Comparison of ENCODE assay signal across 1 cellular context in the genomic region with DNA sequence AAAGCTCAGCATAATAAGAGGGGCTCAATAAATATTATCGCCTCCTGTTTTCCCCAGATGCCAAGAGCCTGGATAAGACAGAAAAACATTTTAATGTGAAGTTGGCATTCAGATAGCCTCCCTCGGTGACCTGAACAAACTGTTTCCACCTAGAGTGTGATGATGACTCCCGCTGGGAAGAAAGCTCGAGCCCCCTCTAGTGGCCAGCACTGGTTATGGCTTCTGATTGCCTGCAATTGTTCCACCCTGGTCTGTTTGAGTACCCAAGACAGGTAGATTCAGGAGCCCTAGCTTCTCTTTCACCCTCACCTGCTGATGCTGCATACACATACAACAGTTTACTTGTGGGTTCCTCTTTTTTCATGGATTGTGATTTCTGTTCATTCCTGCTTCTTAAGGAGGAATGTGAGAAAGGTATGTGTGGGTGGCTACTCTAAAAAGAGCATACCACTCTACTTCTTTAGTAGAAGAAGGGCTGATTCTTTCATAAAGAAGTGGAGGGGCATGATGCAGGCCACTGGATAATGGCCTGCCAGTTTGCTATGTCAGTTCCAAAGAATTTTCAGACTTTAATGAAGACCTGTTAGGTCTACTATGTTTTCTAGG.
TF ChIP-seq lines count a peak whose summit lies in the region.

No MANE protein-coding gene starts in this region.

TF ChIP-seq in HepG2, 621 proteins besides CTCF, POLR2A, EP300 and RAD21 (continued from another document and continues in another):
- TF ChIP-seq, protein P1, sequence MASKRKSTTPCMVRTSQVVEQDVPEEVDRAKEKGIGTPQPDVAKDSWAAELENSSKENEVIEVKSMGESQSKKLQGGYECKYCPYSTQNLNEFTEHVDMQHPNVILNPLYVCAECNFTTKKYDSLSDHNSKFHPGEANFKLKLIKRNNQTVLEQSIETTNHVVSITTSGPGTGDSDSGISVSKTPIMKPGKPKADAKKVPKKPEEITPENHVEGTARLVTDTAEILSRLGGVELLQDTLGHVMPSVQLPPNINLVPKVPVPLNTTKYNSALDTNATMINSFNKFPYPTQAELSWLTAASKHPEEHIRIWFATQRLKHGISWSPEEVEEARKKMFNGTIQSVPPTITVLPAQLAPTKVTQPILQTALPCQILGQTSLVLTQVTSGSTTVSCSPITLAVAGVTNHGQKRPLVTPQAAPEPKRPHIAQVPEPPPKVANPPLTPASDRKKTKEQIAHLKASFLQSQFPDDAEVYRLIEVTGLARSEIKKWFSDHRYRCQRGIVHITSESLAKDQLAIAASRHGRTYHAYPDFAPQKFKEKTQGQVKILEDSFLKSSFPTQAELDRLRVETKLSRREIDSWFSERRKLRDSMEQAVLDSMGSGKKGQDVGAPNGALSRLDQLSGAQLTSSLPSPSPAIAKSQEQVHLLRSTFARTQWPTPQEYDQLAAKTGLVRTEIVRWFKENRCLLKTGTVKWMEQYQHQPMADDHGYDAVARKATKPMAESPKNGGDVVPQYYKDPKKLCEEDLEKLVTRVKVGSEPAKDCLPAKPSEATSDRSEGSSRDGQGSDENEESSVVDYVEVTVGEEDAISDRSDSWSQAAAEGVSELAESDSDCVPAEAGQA (IDR thresholded peaks at IDR 0.05; ENCODE audit: low read depth) = no peak
- TF ChIP-seq, protein P1 (CRISPR knock-in tag; IDR thresholded peaks at IDR 0.05; ENCODE audit: borderline replicate concordance) = no peak
- TF ChIP-seq ZNF317 (CRISPR knock-in tag; IDR thresholded peaks at IDR 0.05) (no peak), RARA (CRISPR knock-in tag; IDR thresholded peaks at IDR 0.05) (no peak), MTA1 (CRISPR knock-in tag; IDR thresholded peaks at IDR 0.05; ENCODE audit: borderline replicate concordance) (no peak), HIVEP1 (CRISPR knock-in tag; IDR thresholded peaks at IDR 0.05) (no peak), ZKSCAN1 (IDR thresholded peaks at IDR 0.05; ENCODE audit: low read length) (no peak), SRF (IDR thresholded peaks at IDR 0.05; ENCODE audit: low read depth, low read length) (no peak), NAIF1 (CRISPR knock-in tag; IDR thresholded peaks at IDR 0.05; ENCODE audit: borderline replicate concordance) (no peak), SMC3 (IDR thresholded peaks at IDR 0.05; ENCODE audit: low read length) (peak; percentile 98), MYNN (CRISPR knock-in tag; IDR thresholded peaks at IDR 0.05; ENCODE audit: low read depth) (no peak), ZSCAN12 (CRISPR knock-in tag; IDR thresholded peaks at IDR 0.05) (no peak), GATA4 (IDR thresholded peaks at IDR 0.05; ENCODE audit: borderline replicate concordance, low read depth) (no peak), JUNB (CRISPR knock-in tag; IDR thresholded peaks at IDR 0.05; ENCODE audit: borderline replicate concordance) (no peak), PHF20 (CRISPR knock-in tag; IDR thresholded peaks at IDR 0.05) (no peak), PPARG (CRISPR knock-in tag; conservative IDR thresholded peaks at IDR 0.05) (0 out of 2 replicates have a peak, but pooled peaks have one; percentile 20), ZNF430 (CRISPR knock-in tag; IDR thresholded peaks at IDR 0.05) (no peak), SALL1 (CRISPR knock-in tag; IDR thresholded peaks at IDR 0.05) (0 out of 2 replicates have a peak, but pooled peaks have one; percentile 34)
- TF ChIP-seq, protein P2, sequence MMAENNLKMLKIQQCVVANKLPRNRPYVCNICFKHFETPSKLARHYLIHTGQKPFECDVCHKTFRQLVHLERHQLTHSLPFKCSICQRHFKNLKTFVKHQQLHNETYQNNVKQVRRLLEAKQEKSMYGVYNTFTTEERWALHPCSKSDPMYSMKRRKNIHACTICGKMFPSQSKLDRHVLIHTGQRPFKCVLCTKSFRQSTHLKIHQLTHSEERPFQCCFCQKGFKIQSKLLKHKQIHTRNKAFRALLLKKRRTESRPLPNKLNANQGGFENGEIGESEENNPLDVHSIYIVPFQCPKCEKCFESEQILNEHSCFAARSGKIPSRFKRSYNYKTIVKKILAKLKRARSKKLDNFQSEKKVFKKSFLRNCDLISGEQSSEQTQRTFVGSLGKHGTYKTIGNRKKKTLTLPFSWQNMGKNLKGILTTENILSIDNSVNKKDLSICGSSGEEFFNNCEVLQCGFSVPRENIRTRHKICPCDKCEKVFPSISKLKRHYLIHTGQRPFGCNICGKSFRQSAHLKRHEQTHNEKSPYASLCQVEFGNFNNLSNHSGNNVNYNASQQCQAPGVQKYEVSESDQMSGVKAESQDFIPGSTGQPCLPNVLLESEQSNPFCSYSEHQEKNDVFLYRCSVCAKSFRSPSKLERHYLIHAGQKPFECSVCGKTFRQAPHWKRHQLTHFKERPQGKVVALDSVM (CRISPR knock-in tag; IDR thresholded peaks at IDR 0.05) = no peak
- TF ChIP-seq, protein P3, sequence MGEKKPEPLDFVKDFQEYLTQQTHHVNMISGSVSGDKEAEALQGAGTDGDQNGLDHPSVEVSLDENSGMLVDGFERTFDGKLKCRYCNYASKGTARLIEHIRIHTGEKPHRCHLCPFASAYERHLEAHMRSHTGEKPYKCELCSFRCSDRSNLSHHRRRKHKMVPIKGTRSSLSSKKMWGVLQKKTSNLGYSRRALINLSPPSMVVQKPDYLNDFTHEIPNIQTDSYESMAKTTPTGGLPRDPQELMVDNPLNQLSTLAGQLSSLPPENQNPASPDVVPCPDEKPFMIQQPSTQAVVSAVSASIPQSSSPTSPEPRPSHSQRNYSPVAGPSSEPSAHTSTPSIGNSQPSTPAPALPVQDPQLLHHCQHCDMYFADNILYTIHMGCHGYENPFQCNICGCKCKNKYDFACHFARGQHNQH (CRISPR knock-in tag; IDR thresholded peaks at IDR 0.05) = peak; percentile 63; the same call in 1 of the 2 replicates
- TF ChIP-seq, protein P4, sequence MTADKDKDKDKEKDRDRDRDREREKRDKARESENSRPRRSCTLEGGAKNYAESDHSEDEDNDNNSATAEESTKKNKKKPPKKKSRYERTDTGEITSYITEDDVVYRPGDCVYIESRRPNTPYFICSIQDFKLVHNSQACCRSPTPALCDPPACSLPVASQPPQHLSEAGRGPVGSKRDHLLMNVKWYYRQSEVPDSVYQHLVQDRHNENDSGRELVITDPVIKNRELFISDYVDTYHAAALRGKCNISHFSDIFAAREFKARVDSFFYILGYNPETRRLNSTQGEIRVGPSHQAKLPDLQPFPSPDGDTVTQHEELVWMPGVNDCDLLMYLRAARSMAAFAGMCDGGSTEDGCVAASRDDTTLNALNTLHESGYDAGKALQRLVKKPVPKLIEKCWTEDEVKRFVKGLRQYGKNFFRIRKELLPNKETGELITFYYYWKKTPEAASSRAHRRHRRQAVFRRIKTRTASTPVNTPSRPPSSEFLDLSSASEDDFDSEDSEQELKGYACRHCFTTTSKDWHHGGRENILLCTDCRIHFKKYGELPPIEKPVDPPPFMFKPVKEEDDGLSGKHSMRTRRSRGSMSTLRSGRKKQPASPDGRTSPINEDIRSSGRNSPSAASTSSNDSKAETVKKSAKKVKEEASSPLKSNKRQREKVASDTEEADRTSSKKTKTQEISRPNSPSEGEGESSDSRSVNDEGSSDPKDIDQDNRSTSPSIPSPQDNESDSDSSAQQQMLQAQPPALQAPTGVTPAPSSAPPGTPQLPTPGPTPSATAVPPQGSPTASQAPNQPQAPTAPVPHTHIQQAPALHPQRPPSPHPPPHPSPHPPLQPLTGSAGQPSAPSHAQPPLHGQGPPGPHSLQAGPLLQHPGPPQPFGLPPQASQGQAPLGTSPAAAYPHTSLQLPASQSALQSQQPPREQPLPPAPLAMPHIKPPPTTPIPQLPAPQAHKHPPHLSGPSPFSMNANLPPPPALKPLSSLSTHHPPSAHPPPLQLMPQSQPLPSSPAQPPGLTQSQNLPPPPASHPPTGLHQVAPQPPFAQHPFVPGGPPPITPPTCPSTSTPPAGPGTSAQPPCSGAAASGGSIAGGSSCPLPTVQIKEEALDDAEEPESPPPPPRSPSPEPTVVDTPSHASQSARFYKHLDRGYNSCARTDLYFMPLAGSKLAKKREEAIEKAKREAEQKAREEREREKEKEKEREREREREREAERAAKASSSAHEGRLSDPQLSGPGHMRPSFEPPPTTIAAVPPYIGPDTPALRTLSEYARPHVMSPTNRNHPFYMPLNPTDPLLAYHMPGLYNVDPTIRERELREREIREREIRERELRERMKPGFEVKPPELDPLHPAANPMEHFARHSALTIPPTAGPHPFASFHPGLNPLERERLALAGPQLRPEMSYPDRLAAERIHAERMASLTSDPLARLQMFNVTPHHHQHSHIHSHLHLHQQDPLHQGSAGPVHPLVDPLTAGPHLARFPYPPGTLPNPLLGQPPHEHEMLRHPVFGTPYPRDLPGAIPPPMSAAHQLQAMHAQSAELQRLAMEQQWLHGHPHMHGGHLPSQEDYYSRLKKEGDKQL (CRISPR knock-in tag; IDR thresholded peaks at IDR 0.05; ENCODE audit: low read depth) = no peak
- TF ChIP-seq, protein P5, sequence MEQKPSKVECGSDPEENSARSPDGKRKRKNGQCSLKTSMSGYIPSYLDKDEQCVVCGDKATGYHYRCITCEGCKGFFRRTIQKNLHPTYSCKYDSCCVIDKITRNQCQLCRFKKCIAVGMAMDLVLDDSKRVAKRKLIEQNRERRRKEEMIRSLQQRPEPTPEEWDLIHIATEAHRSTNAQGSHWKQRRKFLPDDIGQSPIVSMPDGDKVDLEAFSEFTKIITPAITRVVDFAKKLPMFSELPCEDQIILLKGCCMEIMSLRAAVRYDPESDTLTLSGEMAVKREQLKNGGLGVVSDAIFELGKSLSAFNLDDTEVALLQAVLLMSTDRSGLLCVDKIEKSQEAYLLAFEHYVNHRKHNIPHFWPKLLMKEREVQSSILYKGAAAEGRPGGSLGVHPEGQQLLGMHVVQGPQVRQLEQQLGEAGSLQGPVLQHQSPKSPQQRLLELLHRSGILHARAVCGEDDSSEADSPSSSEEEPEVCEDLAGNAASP (CRISPR knock-in tag; IDR thresholded peaks at IDR 0.05; ENCODE audit: borderline replicate concordance) = peak; percentile 52; the same call in 1 of the 2 replicates
- TF ChIP-seq, protein P6, sequence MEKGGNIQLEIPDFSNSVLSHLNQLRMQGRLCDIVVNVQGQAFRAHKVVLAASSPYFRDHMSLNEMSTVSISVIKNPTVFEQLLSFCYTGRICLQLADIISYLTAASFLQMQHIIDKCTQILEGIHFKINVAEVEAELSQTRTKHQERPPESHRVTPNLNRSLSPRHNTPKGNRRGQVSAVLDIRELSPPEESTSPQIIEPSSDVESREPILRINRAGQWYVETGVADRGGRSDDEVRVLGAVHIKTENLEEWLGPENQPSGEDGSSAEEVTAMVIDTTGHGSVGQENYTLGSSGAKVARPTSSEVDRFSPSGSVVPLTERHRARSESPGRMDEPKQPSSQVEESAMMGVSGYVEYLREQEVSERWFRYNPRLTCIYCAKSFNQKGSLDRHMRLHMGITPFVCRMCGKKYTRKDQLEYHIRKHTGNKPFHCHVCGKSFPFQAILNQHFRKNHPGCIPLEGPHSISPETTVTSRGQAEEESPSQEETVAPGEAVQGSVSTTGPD (CRISPR knock-in tag; IDR thresholded peaks at IDR 0.05) = no peak
- TF ChIP-seq, protein P7, sequence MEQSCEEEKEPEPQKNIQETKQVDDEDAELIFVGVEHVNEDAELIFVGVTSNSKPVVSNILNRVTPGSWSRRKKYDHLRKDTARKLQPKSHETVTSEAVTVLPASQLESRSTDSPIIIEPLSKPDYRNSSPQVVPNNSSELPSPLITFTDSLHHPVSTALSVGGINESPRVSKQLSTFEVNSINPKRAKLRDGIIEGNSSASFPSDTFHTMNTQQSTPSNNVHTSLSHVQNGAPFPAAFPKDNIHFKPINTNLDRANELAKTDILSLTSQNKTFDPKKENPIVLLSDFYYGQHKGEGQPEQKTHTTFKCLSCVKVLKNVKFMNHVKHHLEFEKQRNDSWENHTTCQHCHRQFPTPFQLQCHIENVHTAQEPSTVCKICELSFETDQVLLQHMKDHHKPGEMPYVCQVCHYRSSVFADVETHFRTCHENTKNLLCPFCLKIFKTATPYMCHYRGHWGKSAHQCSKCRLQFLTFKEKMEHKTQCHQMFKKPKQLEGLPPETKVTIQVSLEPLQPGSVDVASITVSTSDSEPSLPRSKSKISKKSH (CRISPR knock-in tag; IDR thresholded peaks at IDR 0.05; ENCODE audit: borderline replicate concordance) = no peak
- TF ChIP-seq, protein P8, sequence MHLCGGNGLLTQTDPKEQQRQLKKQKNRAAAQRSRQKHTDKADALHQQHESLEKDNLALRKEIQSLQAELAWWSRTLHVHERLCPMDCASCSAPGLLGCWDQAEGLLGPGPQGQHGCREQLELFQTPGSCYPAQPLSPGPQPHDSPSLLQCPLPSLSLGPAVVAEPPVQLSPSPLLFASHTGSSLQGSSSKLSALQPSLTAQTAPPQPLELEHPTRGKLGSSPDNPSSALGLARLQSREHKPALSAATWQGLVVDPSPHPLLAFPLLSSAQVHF (CRISPR knock-in tag; IDR thresholded peaks at IDR 0.05) = no peak
- TF ChIP-seq, protein P9, sequence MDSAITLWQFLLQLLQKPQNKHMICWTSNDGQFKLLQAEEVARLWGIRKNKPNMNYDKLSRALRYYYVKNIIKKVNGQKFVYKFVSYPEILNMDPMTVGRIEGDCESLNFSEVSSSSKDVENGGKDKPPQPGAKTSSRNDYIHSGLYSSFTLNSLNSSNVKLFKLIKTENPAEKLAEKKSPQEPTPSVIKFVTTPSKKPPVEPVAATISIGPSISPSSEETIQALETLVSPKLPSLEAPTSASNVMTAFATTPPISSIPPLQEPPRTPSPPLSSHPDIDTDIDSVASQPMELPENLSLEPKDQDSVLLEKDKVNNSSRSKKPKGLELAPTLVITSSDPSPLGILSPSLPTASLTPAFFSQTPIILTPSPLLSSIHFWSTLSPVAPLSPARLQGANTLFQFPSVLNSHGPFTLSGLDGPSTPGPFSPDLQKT (CRISPR knock-in tag; IDR thresholded peaks at IDR 0.05; ENCODE audit: borderline replicate concordance) = no peak
- TF ChIP-seq, protein P10, sequence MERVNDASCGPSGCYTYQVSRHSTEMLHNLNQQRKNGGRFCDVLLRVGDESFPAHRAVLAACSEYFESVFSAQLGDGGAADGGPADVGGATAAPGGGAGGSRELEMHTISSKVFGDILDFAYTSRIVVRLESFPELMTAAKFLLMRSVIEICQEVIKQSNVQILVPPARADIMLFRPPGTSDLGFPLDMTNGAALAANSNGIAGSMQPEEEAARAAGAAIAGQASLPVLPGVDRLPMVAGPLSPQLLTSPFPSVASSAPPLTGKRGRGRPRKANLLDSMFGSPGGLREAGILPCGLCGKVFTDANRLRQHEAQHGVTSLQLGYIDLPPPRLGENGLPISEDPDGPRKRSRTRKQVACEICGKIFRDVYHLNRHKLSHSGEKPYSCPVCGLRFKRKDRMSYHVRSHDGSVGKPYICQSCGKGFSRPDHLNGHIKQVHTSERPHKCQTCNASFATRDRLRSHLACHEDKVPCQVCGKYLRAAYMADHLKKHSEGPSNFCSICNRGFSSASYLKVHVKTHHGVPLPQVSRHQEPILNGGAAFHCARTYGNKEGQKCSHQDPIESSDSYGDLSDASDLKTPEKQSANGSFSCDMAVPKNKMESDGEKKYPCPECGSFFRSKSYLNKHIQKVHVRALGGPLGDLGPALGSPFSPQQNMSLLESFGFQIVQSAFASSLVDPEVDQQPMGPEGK (CRISPR knock-in tag; IDR thresholded peaks at IDR 0.05) = 0 out of 2 replicates have a peak, but pooled peaks have one; percentile 19
